2 cellular contexts compared by ENCODE assay signal in genomic region chr1:62385923-62386322, GRCh38.
TF ChIP-seq lines count a peak whose summit lies in the region.

No MANE protein-coding gene starts in this region.

TF ChIP-seq in HepG2, 621 proteins besides CTCF, POLR2A, EP300 and RAD21:
- TF ChIP-seq FOXA1 (IDR thresholded peaks at IDR 0.05) (no peak), FOXA1 (CRISPR knock-in tag; IDR thresholded peaks at IDR 0.05) (no peak), ZBTB14 (CRISPR knock-in tag; IDR thresholded peaks at IDR 0.05) (no peak), TAF1 (CRISPR knock-in tag; IDR thresholded peaks at IDR 0.05) (no peak), HCFC1 (IDR thresholded peaks at IDR 0.05; ENCODE audit: low read depth, low read length) (no peak), SNAPC5 (CRISPR knock-in tag; IDR thresholded peaks at IDR 0.05; ENCODE audit: borderline replicate concordance) (no peak), SKIL (CRISPR knock-in tag; IDR thresholded peaks at IDR 0.05; ENCODE audit: borderline replicate concordance) (no peak), ZNF709 (CRISPR knock-in tag; IDR thresholded peaks at IDR 0.05) (no peak), PAWR (CRISPR knock-in tag; IDR thresholded peaks at IDR 0.05; ENCODE audit: borderline replicate concordance) (no peak), ZNF564 (CRISPR knock-in tag; IDR thresholded peaks at IDR 0.05) (no peak), ZNF432 (CRISPR knock-in tag; IDR thresholded peaks at IDR 0.05; ENCODE audit: borderline replicate concordance) (no peak), HMG20A (CRISPR knock-in tag; IDR thresholded peaks at IDR 0.05; ENCODE audit: borderline replicate concordance) (no peak), GATAD1 (CRISPR knock-in tag; IDR thresholded peaks at IDR 0.05) (no peak), NCOA5 (CRISPR knock-in tag; IDR thresholded peaks at IDR 0.05) (no peak)

TF ChIP-seq in HEK293T, 16 proteins besides CTCF, POLR2A, EP300 and RAD21:
- TF ChIP-seq LEF1 (IDR thresholded peaks at IDR 0.05; ENCODE audit: borderline replicate concordance) (no peak), L3MBTL2 (conservative IDR thresholded peaks at IDR 0.05) (no peak), HDGF (IDR thresholded peaks at IDR 0.05; ENCODE audit: borderline replicate concordance) (no peak), FOXK2 (IDR thresholded peaks at IDR 0.05) (no peak), ZNF384 (IDR thresholded peaks at IDR 0.05) (no peak), PKNOX1 (IDR thresholded peaks at IDR 0.05) (no peak), NFRKB (IDR thresholded peaks at IDR 0.05) (no peak), SUZ12 (IDR thresholded peaks at IDR 0.05) (no peak), BHLHE40 (IDR thresholded peaks at IDR 0.05; ENCODE audit: borderline replicate concordance) (no peak), TARDBP (IDR thresholded peaks at IDR 0.05) (no peak), ARNT (IDR thresholded peaks at IDR 0.05) (no peak)
